ENCODE assay signal across 8 cellular contexts in genomic region chr12:66409195-66409871, GRCh38.
A peak's percentile ranks its signal among the peaks of the same experiment; 100 is the strongest.
DNase-seq lines count a peak whose midpoint lies in the region; ATAC-seq and TF ChIP-seq lines count a peak whose summit lies in the region.

No MANE protein-coding gene starts in this region.

- TF ChIP-seq EP300 in tibial nerve (IDR thresholded peaks at IDR 0.05): no peak

- intact Hi-C loops in mammary epithelial cell (cut with micrococcal nuclease): loop anchor here (1.0 to 5.0 kb wide), 7 partner anchors 57 to 302 kb away; no protein-coding TSS in a partner anchor
- intact Hi-C loops in right lobe of liver (cut with DNase I): loop anchor here in 1 of 2 donors (10.0 kb wide), 1 partner anchor 135 kb away; no protein-coding TSS in a partner anchor

- H3K27ac ChIP-seq in mammary epithelial cell (ENCODE audit: insufficient read depth, low read depth, low read length) (no peak overlapping the region), right lobe of liver (no peak overlapping the region), tibial nerve (no peak overlapping the region)

- H3K9me3 ChIP-seq in mammary epithelial cell (replicated peaks; ENCODE audit: insufficient read depth, low read length) (no peaks in the 10 kb centered on the region), right lobe of liver (no peaks in the 10 kb centered on the region), tibial nerve (no peaks in the 10 kb centered on the region)

- BruUV-seq in mammary epithelial cell (replicated peaks; lab: Mats Ljungman, UMichigan): no TSS peak

- no peaks in the 10 kb centered on the region for H4K20me1 ChIP-seq in mammary epithelial cell (ENCODE audit: insufficient read depth, low read length)

- CTCF ChIA-PET in mammary epithelial cell (lab: Charles Lee; ENCODE audit: low non-redundant PET): no interaction called here

- H2AFZ ChIP-seq in mammary epithelial cell (ENCODE audit: low read depth, low read length): no peak overlapping the region

- dilution Hi-C loops in mammary epithelial cell (cut with HindIII; ENCODE audit: low sequenced_read_pairs): no loop called here

- WGBS in mammary epithelial cell (ENCODE audit: low coverage, missing lambda C conversion rate): 61% methylated on average over 4 of the region's 4 CpGs
- WGBS in right lobe of liver (ENCODE audit: insufficient coverage, low coverage, low lambda C conversion rate, missing lambda C conversion rate): 46% methylated on average over 3 of the region's 4 CpGs
- WGBS in tibial nerve, 2 donors: 64 to 65% methylated on average over 4 of the region's 4 CpGs

- H3K79me2 ChIP-seq in mammary epithelial cell (ENCODE audit: insufficient read depth, low read length): no peaks in the 10 kb centered on the region

- no peak for TF ChIP-seq POLR2A in right lobe of liver (IDR thresholded peaks at IDR 0.05)
- TF ChIP-seq POLR2A in tibial nerve (IDR thresholded peaks at IDR 0.05): no peak

- TF ChIP-seq CTCF in mammary epithelial cell (conservative IDR thresholded peaks at IDR 0.05 in 1 of 2, IDR thresholded peaks at IDR 0.05 in 1 of 2; ENCODE audit: extremely low read depth in 1 of 2, insufficient read depth in 1 of 2, low read depth in 1 of 2, low read length in 2 of 2) (peak; percentile 43 to 71), right lobe of liver (IDR thresholded peaks at IDR 0.05) (peak; percentile 65 to 72 (median 68)), tibial nerve (IDR thresholded peaks at IDR 0.05) (peak; percentile 21 to 50 (median 43))

- H3K9ac ChIP-seq in mammary epithelial cell (ENCODE audit: insufficient read depth, low read length): no peak overlapping the region

- in situ Hi-C loops in mammary epithelial cell (cut with MboI; ENCODE audit: low sequenced_read_pairs in 2 of 2): loop anchor here in 1 of 2 donors (5.0 to 25.0 kb wide), 2 partner anchors 137 to 272 kb away; partner anchors contain the start of gene LLPH

- peak; percentile 26 for DNase-seq in NCI-H510A treated with DMSO at 0.1 percent for 48 hours (lab: John Stamatoyannopoulos, UW)
- no peak for DNase-seq in NCI-H510A (lab: John Stamatoyannopoulos, UW)
- peak; percentile 4 for DNase-seq in SHP77 treated with DMSO at 0.1 percent for 48 hours (lab: John Stamatoyannopoulos, UW)
- DNase-seq in mammary epithelial cell: peak; percentile 41
- no peak for DNase-seq in right lobe of liver
- peak in 1 of 2 donors; percentile 48 for DNase-seq in tibial nerve (ENCODE audit: low spot score in 2 of 2)

- H3K27me3 ChIP-seq in mammary epithelial cell (ENCODE audit: insufficient read depth, low read length) (no peaks in the 10 kb centered on the region), right lobe of liver (no peaks in the 10 kb centered on the region), tibial nerve (no peaks in the 10 kb centered on the region)

- no peak overlapping the region for H3K4me2 ChIP-seq in mammary epithelial cell (ENCODE audit: insufficient read depth, low read depth, low read length)

- no peak overlapping the region for H3K4me3 ChIP-seq in mammary epithelial cell (replicated peaks in 1 of 3; ENCODE audit: insufficient read depth in 1 of 3, low read depth in 2 of 3, low read length in 3 of 3)
- no peak overlapping the region for H3K4me3 ChIP-seq in right lobe of liver
- no peak overlapping the region for H3K4me3 ChIP-seq in tibial nerve

- H3K36me3 ChIP-seq in mammary epithelial cell (ENCODE audit: insufficient read depth, low read length) (no peaks in the 10 kb centered on the region), right lobe of liver (no peaks in the 10 kb centered on the region), tibial nerve (no peaks in the 10 kb centered on the region)

- H3K4me1 ChIP-seq in mammary epithelial cell (ENCODE audit: insufficient read depth, low read length): peaks cover 9% of the 10 kb centered on the region
- no peaks in the 10 kb centered on the region for H3K4me1 ChIP-seq in right lobe of liver
- no peaks in the 10 kb centered on the region for H3K4me1 ChIP-seq in tibial nerve

- ATAC-seq in HG03521 (IDR thresholded peaks at IDR 0.05; ENCODE audit: unreplicated experiment) (peak; percentile 53), right lobe of liver (peak; percentile 38 to 67 (median 57)), HG03045 (IDR thresholded peaks at IDR 0.05; ENCODE audit: unreplicated experiment) (no peak)

Comparison
In these comparisons a context has a peak if more than half of its experiments do, and no peak if none do; other contexts are left out.
1. DNase-seq: peak in NCI-H510A treated with DMSO at 0.1 percent for 48 hours (single experiment), SHP77 treated with DMSO at 0.1 percent for 48 hours (single experiment) and mammary epithelial cell (single experiment); none in NCI-H510A (single experiment) and right lobe of liver (0 of 3).
2. Peak in every context shown above with its lines, with median percentiles within 50 percentile points of each other: CTCF ChIP-seq.